ENCODE assay signal across 9 cellular contexts in the genomic region with DNA sequence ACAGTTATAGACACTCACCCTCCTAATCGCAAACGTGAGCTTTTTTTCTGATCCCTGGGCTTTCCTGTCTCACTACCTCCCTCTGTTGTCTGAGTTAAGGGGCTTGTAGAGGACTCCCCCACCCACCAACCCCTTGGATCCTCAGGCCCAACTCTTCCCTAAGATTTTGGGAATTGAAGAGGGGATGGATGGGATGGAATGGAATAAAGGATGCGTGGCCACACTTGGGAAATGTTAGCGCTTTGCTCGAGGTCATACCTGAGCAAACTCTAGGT. TPM values are rescaled to one million over a fixed set of nuclear protein-coding genes. Genes with fewer than 3 reads are reported as not detected.
DNase-seq lines count a peak whose midpoint lies in the region; ATAC-seq lines count a peak whose summit lies in the region.
"Had no signal": no experiment of that assay in that cellular context is flagged by ENCODE, and none has a peak within 500 bp of the region (broad histone marks: within the 10 kb centered on the region; RNA-seq: fewer than 3 reads in every experiment).

No MANE protein-coding gene starts in this region.

- H2AFZ ChIP-seq in GM23248 = no peak overlapping the region

- no peaks in the 10 kb centered on the region for H4K20me1 ChIP-seq in GM23248 (ENCODE audit: insufficient read depth)

- H3K4me3 ChIP-seq in HUES64 (ENCODE audit: low read length) = peak overlapping the region; percentile 75
- no peak overlapping the region for H3K4me3 ChIP-seq in GM23248

- H3K4me1 Mint-ChIP-seq in activated naive CD8-positive, alpha-beta T cell treated with anti-CD3 and anti-CD28 coated beads, Interleukin-2, amount 10 ng/mL, durations not matched to agents 7 days and 5 days = peaks cover 17% of the 10 kb centered on the region
- H3K4me1 Mint-ChIP-seq in naive thymus-derived CD8-positive, alpha-beta T cell = peaks cover 12 to 39% (median 33%) of the 10 kb centered on the region in 4 donors

- H3K9me2 ChIP-seq in GM23248 (ENCODE audit: insufficient read depth) = no peaks in the 10 kb centered on the region

- H3K27me3 ChIP-seq in HUES64 (ENCODE audit: insufficient read depth, low read length) (peaks cover 13% of the 10 kb centered on the region), GM23248 (replicated peaks; ENCODE audit: insufficient read depth) (no peaks in the 10 kb centered on the region; the same call in 1 of the 2 replicates)

- no peaks in the 10 kb centered on the region for H3K9me3 Mint-ChIP-seq in activated naive CD8-positive, alpha-beta T cell treated with anti-CD3 and anti-CD28 coated beads, Interleukin-2, amount 10 ng/mL, durations not matched to agents 7 days and 5 days
- H3K9me3 Mint-ChIP-seq in naive thymus-derived CD8-positive, alpha-beta T cell = no peaks in the 10 kb centered on the region

- in situ Hi-C loops in GM23248 (cut with MboI) = no loop called here

- 19% methylated on average over 5 of the region's 5 CpGs for WGBS in HUES64
- 31 to 37% methylated on average over 5 of the region's 5 CpGs for WGBS in GM23248 (ENCODE audit: low coverage in 1 of 2, low lambda C conversion rate in 2 of 2, missing lambda C conversion rate in 2 of 2), 2 experiments

- H3K4me3 Mint-ChIP-seq in activated naive CD8-positive, alpha-beta T cell treated with anti-CD3 and anti-CD28 coated beads, Interleukin-2, amount 10 ng/mL, durations not matched to agents 7 days and 5 days = peak overlapping the region; percentile 91
- peak overlapping the region; percentile 83 to 93 (median 90) for H3K4me3 Mint-ChIP-seq in naive thymus-derived CD8-positive, alpha-beta T cell

- no peaks in the 10 kb centered on the region for H3K9me3 ChIP-seq in HUES64 (ENCODE audit: insufficient read depth, low read depth, low read length)
- no peaks in the 10 kb centered on the region for H3K9me3 ChIP-seq in GM23248 (ENCODE audit: low read depth)

- DNase-seq in D341Med (ENCODE audit: low spot score) (peak; percentile 33), GM23248 (no peak)
- no peak for DNase-seq in activated naive CD8-positive, alpha-beta T cell treated with anti-CD3 and anti-CD28 coated beads, Interleukin-2, amount 10 ng/mL, durations not matched to agents 7 days and 5 days
- peak in 3 of 10 donors; percentile 2 to 52 (median 13) for DNase-seq in naive thymus-derived CD8-positive, alpha-beta T cell
- DNase-seq in activated CD8-positive, alpha-beta memory T cell treated with anti-CD3 and anti-CD28 coated beads, Interleukin-2, amount 50 U/mL, for 48 hours = no peak

- H3K4me2 ChIP-seq in GM23248 (ENCODE audit: unreplicated experiment) = no peak overlapping the region

- H3K9ac ChIP-seq in HUES64 (ENCODE audit: low read depth, low read length) (no peak overlapping the region), GM23248 (no peak overlapping the region)

- no peaks in the 10 kb centered on the region for H3K36me3 Mint-ChIP-seq in activated naive CD8-positive, alpha-beta T cell treated with anti-CD3 and anti-CD28 coated beads, Interleukin-2, amount 10 ng/mL, durations not matched to agents 7 days and 5 days
- H3K36me3 Mint-ChIP-seq in naive thymus-derived CD8-positive, alpha-beta T cell = no peaks in the 10 kb centered on the region

- no peaks in the 10 kb centered on the region for H3K79me2 ChIP-seq in GM23248 (ENCODE audit: insufficient read depth)

- H3K27ac ChIP-seq in HUES64 (ENCODE audit: low read depth, low read length) (no peak overlapping the region), GM23248 (no peak overlapping the region)

- no peaks in the 10 kb centered on the region for H3F3A ChIP-seq in GM23248 (ENCODE audit: insufficient read depth)

- H3K27me3 Mint-ChIP-seq in activated naive CD8-positive, alpha-beta T cell treated with anti-CD3 and anti-CD28 coated beads, Interleukin-2, amount 10 ng/mL, durations not matched to agents 7 days and 5 days = no peaks in the 10 kb centered on the region
- H3K27me3 Mint-ChIP-seq in naive thymus-derived CD8-positive, alpha-beta T cell = no peaks in the 10 kb centered on the region

- peak overlapping the region; percentile 42 for H3K27ac Mint-ChIP-seq in activated naive CD8-positive, alpha-beta T cell treated with anti-CD3 and anti-CD28 coated beads, Interleukin-2, amount 10 ng/mL, durations not matched to agents 7 days and 5 days
- H3K27ac Mint-ChIP-seq in naive thymus-derived CD8-positive, alpha-beta T cell = peak overlapping the region in 9 of 10 donors; percentile 4 to 92 (median 75)

- no peaks in the 10 kb centered on the region for H3K36me3 ChIP-seq in HUES64 (ENCODE audit: insufficient read depth, low read length)
- H3K36me3 ChIP-seq in GM23248 (ENCODE audit: low read depth) = no peaks in the 10 kb centered on the region

- POLR2A ChIA-PET in activated naive CD8-positive, alpha-beta T cell treated with anti-CD3 and anti-CD28 coated beads, Interleukin-2, amount 10 ng/mL, durations not matched to agents 7 days and 5 days (lab: Charles Lee) = no interaction called here
- POLR2A ChIA-PET in naive thymus-derived CD8-positive, alpha-beta T cell (lab: Charles Lee) = no interaction called here

- ATAC-seq in activated naive CD8-positive, alpha-beta T cell treated with anti-CD3 and anti-CD28 coated beads, Interleukin-2, amount 10 ng/mL, durations not matched to agents 7 days and 5 days (ENCODE audit: low read depth) = no peak
- ATAC-seq in naive thymus-derived CD8-positive, alpha-beta T cell = no peak
- no peak for ATAC-seq in GM21528 (IDR thresholded peaks at IDR 0.05; ENCODE audit: low FRiP score, unreplicated experiment)
- no peak for ATAC-seq in HG02798 (IDR thresholded peaks at IDR 0.05; ENCODE audit: poor library complexity, unreplicated experiment)
- ATAC-seq: Right ventricle myocardium inferior had no signal

- no peaks in the 10 kb centered on the region for H3K4me1 ChIP-seq in HUES64 (ENCODE audit: insufficient read depth, low read length)
- H3K4me1 ChIP-seq in GM23248 (ENCODE audit: insufficient read depth) = no peaks in the 10 kb centered on the region

RNA-seq across cellular contexts. Expression of a gene that starts 1.5 kb away (rescaled TPM):
- 8.7 TPM for polyA plus RNA-seq in HUES64 (2013, experiment 1 of 2)
- 6.9 TPM for polyA plus RNA-seq in HUES64 (2013, experiment 2 of 2)
- total RNA-seq in activated naive CD8-positive, alpha-beta T cell treated with anti-CD3 and anti-CD28 coated beads, Interleukin-2, amount 10 ng/mL, durations not matched to agents 7 days and 5 days = 1 to 10 TPM; 9.0 to 9.2 TPM
- total RNA-seq in naive thymus-derived CD8-positive, alpha-beta T cell = 10 to 100 TPM; 19.9 to 20.6 TPM
- 1 to 10 TPM; 5.9 to 7.1 (median 6.0) TPM for polyA plus RNA-seq in naive thymus-derived CD8-positive, alpha-beta T cell
- 0.51 and 0.76 TPM in 2 replicates for total RNA-seq in GM23248 (2014; rRNA removed; shearing (Covaris generic))
- 0.14 and 0.43 TPM in 2 replicates for polyA plus RNA-seq in GM23248 (2016; fragmentation: Nextera tagmentation; extraction: Ambion mirVana)
